In the genomic region with DNA sequence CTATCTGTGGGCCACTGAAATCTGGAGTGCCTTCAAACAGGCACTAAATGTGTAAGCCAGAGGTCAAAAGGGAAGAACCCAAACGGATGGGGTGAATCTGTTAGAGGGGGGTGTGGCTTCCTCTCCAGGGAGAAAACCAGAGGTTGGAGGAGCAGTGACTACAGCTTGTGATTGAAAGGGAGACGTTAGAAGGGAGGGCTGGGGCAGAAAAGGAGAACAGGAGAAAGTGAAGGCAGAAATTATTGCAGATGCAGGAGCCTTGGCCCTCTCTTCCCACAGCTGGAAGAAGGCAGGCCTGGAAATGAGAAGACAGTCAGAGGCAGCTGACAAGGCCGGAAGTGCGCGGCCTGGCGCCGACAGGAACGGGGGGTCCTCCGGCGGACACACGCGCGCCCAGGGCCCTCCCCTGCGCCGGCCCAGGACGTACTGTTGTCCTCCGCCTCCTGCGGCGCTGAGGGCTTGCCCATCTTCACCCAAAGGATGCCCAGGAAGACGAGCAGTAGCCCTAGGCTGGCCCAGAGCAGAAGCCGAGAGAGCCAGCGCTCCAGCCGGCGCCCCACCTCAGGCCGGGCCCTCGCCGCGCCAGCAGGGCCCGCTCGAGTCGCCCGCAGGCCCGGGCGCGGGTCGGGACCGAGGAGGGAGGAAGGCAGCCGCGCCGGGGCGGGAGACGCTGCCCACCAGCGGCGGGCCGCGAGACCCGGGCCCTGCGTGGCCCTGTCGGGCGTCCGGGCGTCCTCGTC, we compare ENCODE assay signal across 1 cellular context.
A peak's percentile ranks its signal among the peaks of the same experiment; 100 is the strongest.
TF ChIP-seq lines count a peak whose summit lies in the region.

No MANE protein-coding gene starts in this region.

TF ChIP-seq in HepG2, 621 proteins besides CTCF, POLR2A, EP300 and RAD21 (continued from another document and continues in another):
- TF ChIP-seq, protein P1, sequence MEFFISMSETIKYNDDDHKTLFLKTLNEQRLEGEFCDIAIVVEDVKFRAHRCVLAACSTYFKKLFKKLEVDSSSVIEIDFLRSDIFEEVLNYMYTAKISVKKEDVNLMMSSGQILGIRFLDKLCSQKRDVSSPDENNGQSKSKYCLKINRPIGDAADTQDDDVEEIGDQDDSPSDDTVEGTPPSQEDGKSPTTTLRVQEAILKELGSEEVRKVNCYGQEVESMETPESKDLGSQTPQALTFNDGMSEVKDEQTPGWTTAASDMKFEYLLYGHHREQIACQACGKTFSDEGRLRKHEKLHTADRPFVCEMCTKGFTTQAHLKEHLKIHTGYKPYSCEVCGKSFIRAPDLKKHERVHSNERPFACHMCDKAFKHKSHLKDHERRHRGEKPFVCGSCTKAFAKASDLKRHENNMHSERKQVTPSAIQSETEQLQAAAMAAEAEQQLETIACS (CRISPR knock-in tag; IDR thresholded peaks at IDR 0.05), result peak; percentile 58; the same call in 1 of the 2 replicates
- no peak for TF ChIP-seq ZNF383 (CRISPR knock-in tag; IDR thresholded peaks at IDR 0.05; ENCODE audit: borderline replicate concordance)
- TF ChIP-seq ZNF382 (CRISPR knock-in tag; IDR thresholded peaks at IDR 0.05; ENCODE audit: borderline replicate concordance), result no peak
- no peak for TF ChIP-seq RNF2 (conservative IDR thresholded peaks at IDR 0.05; ENCODE audit: low read depth)
- TF ChIP-seq, protein P2, sequence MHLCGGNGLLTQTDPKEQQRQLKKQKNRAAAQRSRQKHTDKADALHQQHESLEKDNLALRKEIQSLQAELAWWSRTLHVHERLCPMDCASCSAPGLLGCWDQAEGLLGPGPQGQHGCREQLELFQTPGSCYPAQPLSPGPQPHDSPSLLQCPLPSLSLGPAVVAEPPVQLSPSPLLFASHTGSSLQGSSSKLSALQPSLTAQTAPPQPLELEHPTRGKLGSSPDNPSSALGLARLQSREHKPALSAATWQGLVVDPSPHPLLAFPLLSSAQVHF (CRISPR knock-in tag; IDR thresholded peaks at IDR 0.05), result no peak
- no peak for TF ChIP-seq MEF2D (CRISPR knock-in tag; IDR thresholded peaks at IDR 0.05)
- TF ChIP-seq RELA (CRISPR knock-in tag; IDR thresholded peaks at IDR 0.05), result no peak
- TF ChIP-seq PITX1 (CRISPR knock-in tag; IDR thresholded peaks at IDR 0.05), result peak; percentile 42; the same call in 1 of the 2 replicates
- TF ChIP-seq U2AF2 (IDR thresholded peaks at IDR 0.05; ENCODE audit: low read depth, low read length), result no peak
- TF ChIP-seq GTF2F1 (IDR thresholded peaks at IDR 0.05; ENCODE audit: low read length), result no peak
- TF ChIP-seq, protein P3, sequence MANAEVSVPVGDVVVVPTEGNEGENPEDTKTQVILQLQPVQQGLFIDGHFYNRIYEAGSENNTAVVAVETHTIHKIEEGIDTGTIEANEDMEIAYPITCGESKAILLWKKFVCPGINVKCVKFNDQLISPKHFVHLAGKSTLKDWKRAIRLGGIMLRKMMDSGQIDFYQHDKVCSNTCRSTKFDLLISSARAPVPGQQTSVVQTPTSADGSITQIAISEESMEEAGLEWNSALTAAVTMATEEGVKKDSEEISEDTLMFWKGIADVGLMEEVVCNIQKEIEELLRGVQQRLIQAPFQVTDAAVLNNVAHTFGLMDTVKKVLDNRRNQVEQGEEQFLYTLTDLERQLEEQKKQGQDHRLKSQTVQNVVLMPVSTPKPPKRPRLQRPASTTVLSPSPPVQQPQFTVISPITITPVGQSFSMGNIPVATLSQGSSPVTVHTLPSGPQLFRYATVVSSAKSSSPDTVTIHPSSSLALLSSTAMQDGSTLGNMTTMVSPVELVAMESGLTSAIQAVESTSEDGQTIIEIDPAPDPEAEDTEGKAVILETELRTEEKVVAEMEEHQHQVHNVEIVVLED (CRISPR knock-in tag; IDR thresholded peaks at IDR 0.05; ENCODE audit: borderline replicate concordance), result peak; percentile 76
- no peak for TF ChIP-seq ZNF75D (CRISPR knock-in tag; IDR thresholded peaks at IDR 0.05; ENCODE audit: borderline replicate concordance)
- TF ChIP-seq ZNF350 (CRISPR knock-in tag; IDR thresholded peaks at IDR 0.05; ENCODE audit: borderline replicate concordance, low read depth), result no peak
- TF ChIP-seq YEATS4 (CRISPR knock-in tag; IDR thresholded peaks at IDR 0.05; ENCODE audit: borderline replicate concordance), result 0 out of 2 replicates have a peak, but pooled peaks have one; percentile 59
- no peak for TF ChIP-seq CHD2 (IDR thresholded peaks at IDR 0.05; ENCODE audit: low read depth, low read length)
- no peak; the same call in 1 of the 2 replicates for TF ChIP-seq ETV6 (CRISPR knock-in tag; conservative IDR thresholded peaks at IDR 0.05)
- no peak for TF ChIP-seq ZMYM3 (CRISPR knock-in tag; IDR thresholded peaks at IDR 0.05)
- TF ChIP-seq HMGA1 (CRISPR knock-in tag; conservative IDR thresholded peaks at IDR 0.05), result no peak
- no peak for TF ChIP-seq GATA4 (IDR thresholded peaks at IDR 0.05; ENCODE audit: borderline replicate concordance, low read depth)
- TF ChIP-seq, protein P4, sequence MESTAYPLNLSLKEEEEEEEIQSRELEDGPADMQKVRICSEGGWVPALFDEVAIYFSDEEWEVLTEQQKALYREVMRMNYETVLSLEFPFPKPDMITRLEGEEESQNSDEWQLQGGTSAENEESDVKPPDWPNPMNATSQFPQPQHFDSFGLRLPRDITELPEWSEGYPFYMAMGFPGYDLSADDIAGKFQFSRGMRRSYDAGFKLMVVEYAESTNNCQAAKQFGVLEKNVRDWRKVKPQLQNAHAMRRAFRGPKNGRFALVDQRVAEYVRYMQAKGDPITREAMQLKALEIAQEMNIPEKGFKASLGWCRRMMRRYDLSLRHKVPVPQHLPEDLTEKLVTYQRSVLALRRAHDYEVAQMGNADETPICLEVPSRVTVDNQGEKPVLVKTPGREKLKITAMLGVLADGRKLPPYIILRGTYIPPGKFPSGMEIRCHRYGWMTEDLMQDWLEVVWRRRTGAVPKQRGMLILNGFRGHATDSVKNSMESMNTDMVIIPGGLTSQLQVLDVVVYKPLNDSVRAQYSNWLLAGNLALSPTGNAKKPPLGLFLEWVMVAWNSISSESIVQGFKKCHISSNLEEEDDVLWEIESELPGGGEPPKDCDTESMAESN (CRISPR knock-in tag; conservative IDR thresholded peaks at IDR 0.05), result peak; percentile 53; the same call in 1 of the 2 replicates
- TF ChIP-seq, protein P5, sequence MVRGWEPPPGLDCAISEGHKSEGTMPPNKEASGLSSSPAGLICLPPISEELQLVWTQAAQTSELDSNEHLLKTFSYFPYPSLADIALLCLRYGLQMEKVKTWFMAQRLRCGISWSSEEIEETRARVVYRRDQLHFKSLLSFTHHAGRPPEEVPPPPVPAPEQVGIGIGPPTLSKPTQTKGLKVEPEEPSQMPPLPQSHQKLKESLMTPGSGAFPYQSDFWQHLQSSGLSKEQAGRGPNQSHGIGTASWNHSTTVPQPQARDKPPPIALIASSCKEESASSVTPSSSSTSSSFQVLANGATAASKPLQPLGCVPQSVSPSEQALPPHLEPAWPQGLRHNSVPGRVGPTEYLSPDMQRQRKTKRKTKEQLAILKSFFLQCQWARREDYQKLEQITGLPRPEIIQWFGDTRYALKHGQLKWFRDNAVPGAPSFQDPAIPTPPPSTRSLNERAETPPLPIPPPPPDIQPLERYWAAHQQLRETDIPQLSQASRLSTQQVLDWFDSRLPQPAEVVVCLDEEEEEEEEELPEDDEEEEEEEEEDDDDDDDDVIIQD (CRISPR knock-in tag; IDR thresholded peaks at IDR 0.05; ENCODE audit: low read depth), result no peak
- 0 out of 2 replicates have a peak, but pooled peaks have one; percentile 21 for TF ChIP-seq TBX2 (CRISPR knock-in tag; IDR thresholded peaks at IDR 0.05; ENCODE audit: borderline replicate concordance)
- TF ChIP-seq MBD4 (IDR thresholded peaks at IDR 0.05; ENCODE audit: borderline replicate concordance, low read length), result no peak
- TF ChIP-seq ZNF557 (CRISPR knock-in tag; IDR thresholded peaks at IDR 0.05), result no peak
- 0 out of 2 replicates have a peak, but pooled peaks have one; percentile 39 for TF ChIP-seq ZSCAN20 (CRISPR knock-in tag; IDR thresholded peaks at IDR 0.05; ENCODE audit: borderline replicate concordance)
- TF ChIP-seq YEATS2 (CRISPR knock-in tag; IDR thresholded peaks at IDR 0.05; ENCODE audit: borderline replicate concordance), result peak; percentile 85; the same call in 1 of the 2 replicates
- TF ChIP-seq, protein P6, sequence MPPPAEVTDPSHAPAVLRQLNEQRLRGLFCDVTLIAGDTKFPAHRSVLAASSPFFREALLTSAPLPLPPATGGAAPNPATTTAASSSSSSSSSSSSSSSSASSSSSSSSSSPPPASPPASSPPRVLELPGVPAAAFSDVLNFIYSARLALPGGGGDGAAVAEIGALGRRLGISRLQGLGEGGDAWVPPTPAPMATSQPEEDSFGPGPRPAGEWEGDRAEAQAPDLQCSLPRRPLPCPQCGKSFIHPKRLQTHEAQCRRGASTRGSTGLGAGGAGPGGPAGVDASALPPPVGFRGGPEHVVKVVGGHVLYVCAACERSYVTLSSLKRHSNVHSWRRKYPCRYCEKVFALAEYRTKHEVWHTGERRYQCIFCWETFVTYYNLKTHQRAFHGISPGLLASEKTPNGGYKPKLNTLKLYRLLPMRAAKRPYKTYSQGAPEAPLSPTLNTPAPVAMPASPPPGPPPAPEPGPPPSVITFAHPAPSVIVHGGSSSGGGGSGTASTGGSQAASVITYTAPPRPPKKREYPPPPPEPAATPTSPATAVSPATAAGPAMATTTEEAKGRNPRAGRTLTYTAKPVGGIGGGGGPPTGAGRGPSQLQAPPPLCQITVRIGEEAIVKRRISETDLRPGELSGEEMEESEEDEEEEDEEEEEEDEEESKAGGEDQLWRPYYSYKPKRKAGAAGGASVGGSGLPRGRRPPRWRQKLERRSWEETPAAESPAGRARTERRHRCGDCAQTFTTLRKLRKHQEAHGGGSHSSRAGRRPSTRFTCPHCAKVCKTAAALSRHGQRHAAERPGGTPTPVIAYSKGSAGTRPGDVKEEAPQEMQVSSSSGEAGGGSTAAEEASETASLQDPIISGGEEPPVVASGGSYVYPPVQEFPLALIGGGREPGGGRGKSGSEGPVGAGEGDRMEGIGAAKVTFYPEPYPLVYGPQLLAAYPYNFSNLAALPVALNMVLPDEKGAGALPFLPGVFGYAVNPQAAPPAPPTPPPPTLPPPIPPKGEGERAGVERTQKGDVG (CRISPR knock-in tag; IDR thresholded peaks at IDR 0.05; ENCODE audit: borderline replicate concordance), result no peak
- no peak for TF ChIP-seq PHF21A (CRISPR knock-in tag; IDR thresholded peaks at IDR 0.05)
- no peak for TF ChIP-seq SCMH1 (CRISPR knock-in tag; IDR thresholded peaks at IDR 0.05; ENCODE audit: borderline replicate concordance)
- TF ChIP-seq, protein P7, sequence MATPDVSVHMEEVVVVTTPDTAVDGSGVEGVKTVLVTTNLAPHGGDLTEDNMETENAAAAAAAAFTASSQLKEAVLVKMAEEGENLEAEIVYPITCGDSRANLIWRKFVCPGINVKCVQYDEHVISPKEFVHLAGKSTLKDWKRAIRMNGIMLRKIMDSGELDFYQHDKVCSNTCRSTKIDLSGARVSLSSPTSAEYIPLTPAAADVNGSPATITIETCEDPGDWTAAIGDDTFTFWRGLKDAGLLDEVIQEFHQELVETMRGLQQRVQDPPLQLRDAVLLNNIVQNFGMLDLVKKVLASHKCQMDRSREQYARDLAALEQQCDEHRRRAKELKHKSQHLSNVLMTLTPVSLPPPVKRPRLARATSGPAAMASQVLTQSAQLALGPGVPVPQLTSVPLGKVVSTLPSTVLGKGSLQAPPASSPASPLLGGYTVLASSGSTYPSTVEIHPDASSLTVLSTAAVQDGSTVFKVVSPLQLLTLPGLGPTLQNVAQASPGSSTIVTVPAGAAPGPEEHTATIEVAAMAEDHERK (CRISPR knock-in tag; IDR thresholded peaks at IDR 0.05; ENCODE audit: low read depth), result peak; percentile 51; the same call in 1 of the 2 replicates
- 0 out of 2 replicates have a peak, but pooled peaks have one; percentile 7 for TF ChIP-seq ZNF644 (CRISPR knock-in tag; IDR thresholded peaks at IDR 0.05; ENCODE audit: low read depth)
- TF ChIP-seq, protein P8, sequence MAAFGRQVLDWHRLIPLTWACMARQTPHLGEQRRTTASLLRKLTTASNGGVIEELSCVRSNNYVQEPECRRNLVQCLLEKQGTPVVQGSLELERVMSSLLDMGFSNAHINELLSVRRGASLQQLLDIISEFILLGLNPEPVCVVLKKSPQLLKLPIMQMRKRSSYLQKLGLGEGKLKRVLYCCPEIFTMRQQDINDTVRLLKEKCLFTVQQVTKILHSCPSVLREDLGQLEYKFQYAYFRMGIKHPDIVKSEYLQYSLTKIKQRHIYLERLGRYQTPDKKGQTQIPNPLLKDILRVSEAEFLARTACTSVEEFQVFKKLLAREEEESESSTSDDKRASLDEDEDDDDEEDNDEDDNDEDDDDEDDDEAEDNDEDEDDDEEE (CRISPR knock-in tag; IDR thresholded peaks at IDR 0.05), result no peak
- peak; percentile 17 for TF ChIP-seq RBM39 (IDR thresholded peaks at IDR 0.05; ENCODE audit: low read depth, low read length, poor library complexity, severe bottlenecking)
- peak; percentile 67 for TF ChIP-seq PHF5A (CRISPR knock-in tag; IDR thresholded peaks at IDR 0.05; ENCODE audit: low read depth, unreplicated experiment)
- no peak for TF ChIP-seq ZNF678 (CRISPR knock-in tag; IDR thresholded peaks at IDR 0.05)
- TF ChIP-seq, protein P9, sequence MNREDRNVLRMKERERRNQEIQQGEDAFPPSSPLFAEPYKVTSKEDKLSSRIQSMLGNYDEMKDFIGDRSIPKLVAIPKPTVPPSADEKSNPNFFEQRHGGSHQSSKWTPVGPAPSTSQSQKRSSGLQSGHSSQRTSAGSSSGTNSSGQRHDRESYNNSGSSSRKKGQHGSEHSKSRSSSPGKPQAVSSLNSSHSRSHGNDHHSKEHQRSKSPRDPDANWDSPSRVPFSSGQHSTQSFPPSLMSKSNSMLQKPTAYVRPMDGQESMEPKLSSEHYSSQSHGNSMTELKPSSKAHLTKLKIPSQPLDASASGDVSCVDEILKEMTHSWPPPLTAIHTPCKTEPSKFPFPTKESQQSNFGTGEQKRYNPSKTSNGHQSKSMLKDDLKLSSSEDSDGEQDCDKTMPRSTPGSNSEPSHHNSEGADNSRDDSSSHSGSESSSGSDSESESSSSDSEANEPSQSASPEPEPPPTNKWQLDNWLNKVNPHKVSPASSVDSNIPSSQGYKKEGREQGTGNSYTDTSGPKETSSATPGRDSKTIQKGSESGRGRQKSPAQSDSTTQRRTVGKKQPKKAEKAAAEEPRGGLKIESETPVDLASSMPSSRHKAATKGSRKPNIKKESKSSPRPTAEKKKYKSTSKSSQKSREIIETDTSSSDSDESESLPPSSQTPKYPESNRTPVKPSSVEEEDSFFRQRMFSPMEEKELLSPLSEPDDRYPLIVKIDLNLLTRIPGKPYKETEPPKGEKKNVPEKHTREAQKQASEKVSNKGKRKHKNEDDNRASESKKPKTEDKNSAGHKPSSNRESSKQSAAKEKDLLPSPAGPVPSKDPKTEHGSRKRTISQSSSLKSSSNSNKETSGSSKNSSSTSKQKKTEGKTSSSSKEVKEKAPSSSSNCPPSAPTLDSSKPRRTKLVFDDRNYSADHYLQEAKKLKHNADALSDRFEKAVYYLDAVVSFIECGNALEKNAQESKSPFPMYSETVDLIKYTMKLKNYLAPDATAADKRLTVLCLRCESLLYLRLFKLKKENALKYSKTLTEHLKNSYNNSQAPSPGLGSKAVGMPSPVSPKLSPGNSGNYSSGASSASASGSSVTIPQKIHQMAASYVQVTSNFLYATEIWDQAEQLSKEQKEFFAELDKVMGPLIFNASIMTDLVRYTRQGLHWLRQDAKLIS (CRISPR knock-in tag; IDR thresholded peaks at IDR 0.05), result no peak
- TF ChIP-seq NFATC3 (CRISPR knock-in tag; IDR thresholded peaks at IDR 0.05), result peak; percentile 79; the same call in 1 of the 2 replicates
